In genomic region chr18:26089247-26090129, GRCh38 we compare ENCODE assay signal across 8 cellular contexts. TPM values are rescaled to one million over a fixed set of nuclear protein-coding genes. Genes with fewer than 3 reads are reported as not detected.
DNase-seq lines count a peak whose midpoint lies in the region; ATAC-seq, FAIRE-seq and TF ChIP-seq lines count a peak whose summit lies in the region.

No MANE protein-coding gene starts in this region.

- intact Hi-C loops in thyroid gland (cut with DNase I) = loop anchor here (10.0 kb wide), 1 partner anchor 135 kb away; the partner anchor contains the start of gene TAF4B

- H3K27ac ChIP-seq in lung (ENCODE audit: low read depth in 1 of 2, low read length in 1 of 2) (peak overlapping the region; percentile 93 to 97), thyroid gland (peak overlapping the region; percentile 92 to 95 (median 95))

- no peak for TF ChIP-seq POLR2A in thyroid gland (IDR thresholded peaks at IDR 0.05)

- 3% methylated on average over 36 of the region's 36 CpGs for WGBS in lung, 2 donors
- 5% methylated on average over 17 to 22 of the region's 36 CpGs for WGBS in thyroid gland, 2 donors

- H3K36me3 ChIP-seq in lung (ENCODE audit: control insufficient read depth in 2 of 2, insufficient read depth in 2 of 2, low read length in 2 of 2) (peaks cover 0 to 2% of the 10 kb centered on the region in 2 donors), thyroid gland (peaks cover 5 to 11% of the 10 kb centered on the region in 2 donors)

- no peak for FAIRE-seq in RCC 7860 (lab: Jason Lieb, UNC)

- peak; percentile 31 to 44 for DNase-seq in AML-193 (lab: John Stamatoyannopoulos, UW)
- peak; percentile 6 for DNase-seq in RCC 7860 (ENCODE audit: low spot score)
- peak; percentile 51 for DNase-seq in choroid plexus epithelial cell (ENCODE audit: low read depth)
- DNase-seq in lung (ENCODE audit: low spot score) = no peak
- DNase-seq in thyroid gland = no peak
- DNase-seq in cortex of kidney (lab: John Stamatoyannopoulos, UW) = no peak

- H3K4me3 ChIP-seq in choroid plexus epithelial cell (ENCODE audit: low read depth, low read length) (peak overlapping the region; percentile 89), lung (peak overlapping the region; percentile 68), thyroid gland (replicated peaks in 1 of 3) (peak overlapping the region; percentile 68 to 95 (median 94))

- H3K9me3 ChIP-seq in lung (ENCODE audit: control insufficient read depth in 2 of 2, insufficient read depth in 1 of 2, low read length in 1 of 2) = no peaks in the 10 kb centered on the region
- H3K9me3 ChIP-seq in thyroid gland = no peaks in the 10 kb centered on the region

- ATAC-seq in GM18519 (IDR thresholded peaks at IDR 0.05; ENCODE audit: low FRiP score, unreplicated experiment) (peak; percentile 3), HG03378 (IDR thresholded peaks at IDR 0.05; ENCODE audit: unreplicated experiment) (peak; percentile 7), lung (ENCODE audit: insufficient read depth, low FRiP score) (peak; percentile 1)

- no peaks in the 10 kb centered on the region for H3K27me3 ChIP-seq in lung (ENCODE audit: control insufficient read depth, insufficient read depth)
- H3K27me3 ChIP-seq in thyroid gland = no peaks in the 10 kb centered on the region

- TF ChIP-seq CTCF in choroid plexus epithelial cell (conservative IDR thresholded peaks at IDR 0.05; ENCODE audit: low read depth, low read length) (no peak), lung (IDR thresholded peaks at IDR 0.05; ENCODE audit: control extremely low read depth, extremely low read depth) (no peak), thyroid gland (IDR thresholded peaks at IDR 0.05) (no peak)

- no peaks in the 10 kb centered on the region for H3K4me1 ChIP-seq in lung (ENCODE audit: control insufficient read depth in 2 of 2, insufficient read depth in 2 of 2, low read length in 2 of 2)
- H3K4me1 ChIP-seq in thyroid gland = peaks cover 14 to 15% of the 10 kb centered on the region in 2 donors

RNA-seq across cellular contexts. Expression of gene SS18, which starts 0.9 kb away (rescaled TPM):
- total RNA-seq in lung (100 to 1,000 TPM in 1 of 2 donors, 10 to 100 TPM in 1; 57.0 to 153 TPM), thyroid gland (100 to 1,000 TPM; 125 to 188 (median 151) TPM)
- polyA plus RNA-seq in lung = 10 to 100 TPM; 32.2 to 40.8 TPM

RNA-seq across cellular contexts. Expression of gene PSMA8, which starts 44.2 kb away (rescaled TPM):
- total RNA-seq in lung (not detected), thyroid gland (under 1 TPM in 1 of 4 donors, not detected in 3; 0.40 TPM)
- under 1 TPM in 1 of 2 donors, not detected in 1; 0.07 TPM for polyA plus RNA-seq in lung

Comparison
In these comparisons a context has a peak if more than half of its experiments do, and no peak if none do; other contexts are left out.
1. DNase-seq: peak in AML-193 (2 of 2), RCC 7860 (single experiment) and choroid plexus epithelial cell (single experiment); none in lung (single experiment), thyroid gland (0 of 2) and cortex of kidney (single experiment).
2. Peak in every context shown above with its lines, with median percentiles within 50 percentile points of each other: ATAC-seq and H3K4me3 ChIP-seq.